ENCODE assay signal across 1 cellular context in genomic region chr3:190044974-190045373, GRCh38.
TF ChIP-seq lines count a peak whose summit lies in the region.

No MANE protein-coding gene starts in this region.

TF ChIP-seq in A549, 52 proteins besides CTCF, POLR2A, EP300 and RAD21 (continued from another document):
- TF ChIP-seq, protein P1, sequence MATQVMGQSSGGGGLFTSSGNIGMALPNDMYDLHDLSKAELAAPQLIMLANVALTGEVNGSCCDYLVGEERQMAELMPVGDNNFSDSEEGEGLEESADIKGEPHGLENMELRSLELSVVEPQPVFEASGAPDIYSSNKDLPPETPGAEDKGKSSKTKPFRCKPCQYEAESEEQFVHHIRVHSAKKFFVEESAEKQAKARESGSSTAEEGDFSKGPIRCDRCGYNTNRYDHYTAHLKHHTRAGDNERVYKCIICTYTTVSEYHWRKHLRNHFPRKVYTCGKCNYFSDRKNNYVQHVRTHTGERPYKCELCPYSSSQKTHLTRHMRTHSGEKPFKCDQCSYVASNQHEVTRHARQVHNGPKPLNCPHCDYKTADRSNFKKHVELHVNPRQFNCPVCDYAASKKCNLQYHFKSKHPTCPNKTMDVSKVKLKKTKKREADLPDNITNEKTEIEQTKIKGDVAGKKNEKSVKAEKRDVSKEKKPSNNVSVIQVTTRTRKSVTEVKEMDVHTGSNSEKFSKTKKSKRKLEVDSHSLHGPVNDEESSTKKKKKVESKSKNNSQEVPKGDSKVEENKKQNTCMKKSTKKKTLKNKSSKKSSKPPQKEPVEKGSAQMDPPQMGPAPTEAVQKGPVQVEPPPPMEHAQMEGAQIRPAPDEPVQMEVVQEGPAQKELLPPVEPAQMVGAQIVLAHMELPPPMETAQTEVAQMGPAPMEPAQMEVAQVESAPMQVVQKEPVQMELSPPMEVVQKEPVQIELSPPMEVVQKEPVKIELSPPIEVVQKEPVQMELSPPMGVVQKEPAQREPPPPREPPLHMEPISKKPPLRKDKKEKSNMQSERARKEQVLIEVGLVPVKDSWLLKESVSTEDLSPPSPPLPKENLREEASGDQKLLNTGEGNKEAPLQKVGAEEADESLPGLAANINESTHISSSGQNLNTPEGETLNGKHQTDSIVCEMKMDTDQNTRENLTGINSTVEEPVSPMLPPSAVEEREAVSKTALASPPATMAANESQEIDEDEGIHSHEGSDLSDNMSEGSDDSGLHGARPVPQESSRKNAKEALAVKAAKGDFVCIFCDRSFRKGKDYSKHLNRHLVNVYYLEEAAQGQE (IDR thresholded peaks at IDR 0.05), result no peak
- no peak for TF ChIP-seq BHLHE40 (IDR thresholded peaks at IDR 0.05; ENCODE audit: low read depth, low read length)
- TF ChIP-seq MYC (IDR thresholded peaks at IDR 0.05; ENCODE audit: borderline replicate concordance, low read length), result no peak
- TF ChIP-seq, protein P2, sequence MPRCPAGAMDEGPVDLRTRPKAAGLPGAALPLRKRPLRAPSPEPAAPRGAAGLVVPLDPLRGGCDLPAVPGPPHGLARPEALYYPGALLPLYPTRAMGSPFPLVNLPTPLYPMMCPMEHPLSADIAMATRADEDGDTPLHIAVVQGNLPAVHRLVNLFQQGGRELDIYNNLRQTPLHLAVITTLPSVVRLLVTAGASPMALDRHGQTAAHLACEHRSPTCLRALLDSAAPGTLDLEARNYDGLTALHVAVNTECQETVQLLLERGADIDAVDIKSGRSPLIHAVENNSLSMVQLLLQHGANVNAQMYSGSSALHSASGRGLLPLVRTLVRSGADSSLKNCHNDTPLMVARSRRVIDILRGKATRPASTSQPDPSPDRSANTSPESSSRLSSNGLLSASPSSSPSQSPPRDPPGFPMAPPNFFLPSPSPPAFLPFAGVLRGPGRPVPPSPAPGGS (IDR thresholded peaks at IDR 0.05), result no peak
